Comparison of ENCODE assay signal across 24 cellular contexts in the genomic region with DNA sequence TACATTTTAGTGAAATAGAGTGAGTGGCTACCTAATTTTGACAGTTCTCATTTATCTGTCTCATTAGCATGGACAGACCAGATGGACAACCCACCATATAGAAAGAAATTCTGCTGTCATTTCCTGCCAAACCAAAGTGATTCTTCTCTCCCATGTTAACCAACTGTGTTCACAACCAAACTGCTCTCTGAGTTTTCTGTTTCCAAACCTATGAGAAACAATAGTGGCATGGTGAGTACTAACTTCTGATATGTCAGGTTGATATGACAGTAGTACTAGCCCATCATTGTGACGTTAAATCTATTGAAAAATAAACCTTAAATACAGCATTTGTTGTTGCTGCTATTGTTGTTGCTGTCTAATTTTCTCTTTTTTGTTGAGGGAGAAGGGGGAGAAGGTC.
DNase-seq lines count a peak whose midpoint lies in the region; ATAC-seq, FAIRE-seq and TF ChIP-seq lines count a peak whose summit lies in the region.
"Had no signal": no experiment of that assay in that cellular context is flagged by ENCODE, and none has a peak within 500 bp of the region (broad histone marks: within the 10 kb centered on the region; RNA-seq: fewer than 3 reads in every experiment).

No MANE protein-coding gene starts in this region.

- H3K27ac ChIP-seq in effector memory CD4-positive, alpha-beta T cell (ENCODE audit: insufficient read depth, low read length, poor library complexity, severe bottlenecking), result no peak overlapping the region
- H3K27ac ChIP-seq in sigmoid colon, result no peak overlapping the region
- H3K27ac ChIP-seq: A549; BLaER1 treated with 17β-estradiol and CSF1 and Interleukin-3, amounts not matched to agents 10 nM and 100 nM; RWPE1 had no signal

- H3K4me3 Mint-ChIP-seq in activated T-cell treated with anti-CD3 and anti-CD28 coated beads, Interleukin-2, amount 50 U/mL, for 72 hours, result peak overlapping the region in 1 of 2 donors; percentile 69
- peak overlapping the region in 2 of 5 donors; percentile 27 to 31 for H3K4me3 Mint-ChIP-seq in immature natural killer cell
- H3K4me3 Mint-ChIP-seq: CD4-positive, alpha-beta memory T cell had no signal

- H3K4me1 Mint-ChIP-seq in activated T-cell treated with anti-CD3 and anti-CD28 coated beads, Interleukin-2, amount 50 U/mL, for 72 hours (ENCODE audit: low read depth), result peaks cover 5% of the 10 kb centered on the region
- H3K4me1 Mint-ChIP-seq in immature natural killer cell, result peaks cover 36 to 68% of the 10 kb centered on the region in 2 donors

- TF ChIP-seq POLR2A in GM12891 (IDR thresholded peaks at IDR 0.05; ENCODE audit: low read depth, low read length), result no peak
- TF ChIP-seq POLR2A in sigmoid colon (IDR thresholded peaks at IDR 0.05), result no peak

- intact Hi-C loops in sigmoid colon (cut with DNase I), result no loop called here

- no peaks in the 10 kb centered on the region for H3K27me3 Mint-ChIP-seq in activated T-cell treated with anti-CD3 and anti-CD28 coated beads, Interleukin-2, amount 50 U/mL, for 72 hours (ENCODE audit: low read depth)
- no peaks in the 10 kb centered on the region for H3K27me3 Mint-ChIP-seq in immature natural killer cell (ENCODE audit: low read depth in 3 of 3)
- H3K27me3 Mint-ChIP-seq: CD4-positive, alpha-beta memory T cell had no signal

- peaks cover 0 to 2% of the 10 kb centered on the region in 2 donors for H3K36me3 Mint-ChIP-seq in activated T-cell treated with anti-CD3 and anti-CD28 coated beads, Interleukin-2, amount 50 U/mL, for 72 hours (ENCODE audit: insufficient read depth in 2 of 2)
- H3K36me3 Mint-ChIP-seq in immature natural killer cell, result peaks cover 0 to 17% (median 11%) of the 10 kb centered on the region in 3 donors
- H3K36me3 Mint-ChIP-seq: CD4-positive, alpha-beta memory T cell had no signal

- 95 to 99% methylated on average over 1 of the region's 1 CpG for WGBS in sigmoid colon, 2 donors

- FAIRE-seq in GM12891 (lab: Jason Lieb, UNC), result peak; percentile 13
- FAIRE-seq: A549 had no signal

- H3K27me3 ChIP-seq in effector memory CD4-positive, alpha-beta T cell (replicated peaks; ENCODE audit: control insufficient read depth, insufficient read depth, low read length, poor library complexity, severe bottlenecking), result no peaks in the 10 kb centered on the region
- no peaks in the 10 kb centered on the region for H3K27me3 ChIP-seq in sigmoid colon
- H3K27me3 ChIP-seq: BLaER1 treated with 17β-estradiol and CSF1 and Interleukin-3, amounts not matched to agents 10 nM and 100 nM; MG63 had no signal

- no peaks in the 10 kb centered on the region for H3K36me3 ChIP-seq in effector memory CD4-positive, alpha-beta T cell (ENCODE audit: control insufficient read depth, insufficient read depth, low read length)
- no peaks in the 10 kb centered on the region for H3K36me3 ChIP-seq in sigmoid colon
- H3K36me3 ChIP-seq: BLaER1 treated with 17β-estradiol and CSF1 and Interleukin-3, amounts not matched to agents 10 nM and 100 nM; MG63 had no signal

- H3K4me1 ChIP-seq in effector memory CD4-positive, alpha-beta T cell (ENCODE audit: control insufficient read depth, insufficient read depth, low read length, poor library complexity, severe bottlenecking), result no peaks in the 10 kb centered on the region
- no peaks in the 10 kb centered on the region for H3K4me1 ChIP-seq in sigmoid colon
- H3K4me1 ChIP-seq: A549; BLaER1 treated with 17β-estradiol and CSF1 and Interleukin-3, amounts not matched to agents 10 nM and 100 nM had no signal

- H3K4me3 ChIP-seq in effector memory CD4-positive, alpha-beta T cell (ENCODE audit: insufficient read depth, low read depth, low read length, poor library complexity, severe bottlenecking), result no peak overlapping the region
- no peak overlapping the region for H3K4me3 ChIP-seq in sigmoid colon
- H3K4me3 ChIP-seq: A549; BLaER1 treated with 17β-estradiol and CSF1 and Interleukin-3, amounts not matched to agents 10 nM and 100 nM; MG63 had no signal

- H3K27ac Mint-ChIP-seq in activated T-cell treated with anti-CD3 and anti-CD28 coated beads, Interleukin-2, amount 50 U/mL, for 72 hours, result peak overlapping the region; percentile 80
- H3K27ac Mint-ChIP-seq in immature natural killer cell, result peak overlapping the region in 5 of 6 donors; percentile 14 to 73 (median 49)
- H3K27ac Mint-ChIP-seq: CD4-positive, alpha-beta memory T cell had no signal

- ATAC-seq in activated T-cell treated with anti-CD3 and anti-CD28 coated beads, Interleukin-2, amount 50 U/mL, for 72 hours (replicated peaks in 1 of 2), result no peak
- ATAC-seq: A549, HCT116, Panc1 had no signal

- TF ChIP-seq CTCF in sigmoid colon (IDR thresholded peaks at IDR 0.05), result no peak

- no peaks in the 10 kb centered on the region for H3K9me3 ChIP-seq in effector memory CD4-positive, alpha-beta T cell (ENCODE audit: control insufficient read depth, low read length)
- no peaks in the 10 kb centered on the region for H3K9me3 ChIP-seq in sigmoid colon
- H3K9me3 ChIP-seq: A549, MG63 had no signal

- DNase-seq in activated T-cell treated with anti-CD3 and anti-CD28 coated beads, Interleukin-2, amount 50 U/mL, for 72 hours, result no peak
- DNase-seq in activated T-cell treated with anti-CD3 and anti-CD28 coated beads for 4 hours (no peak), GM12891 (ENCODE audit: insufficient read length, low spot score) (no peak), immature natural killer cell (no peak), NCI-H446 (lab: John Stamatoyannopoulos, UW) (no peak), sigmoid colon (no peak)
- no peak for DNase-seq in effector memory CD4-positive, alpha-beta T cell
- DNase-seq: AML-193; CD4-positive, alpha-beta memory T cell; DMS 273 treated with DMSO at 0.1 percent for 48 hours; DMS79; GF-D8; IMR-90; KG1; MG63; NCI-H2029; NCI-H446 treated with DMSO at 0.1 percent for 48 hours; NCI-H526 treated with DMSO at 0.1 percent for 48 hours; SHP77 had no signal

- peaks cover 0 to 2% of the 10 kb centered on the region in 2 donors for H3K9me3 Mint-ChIP-seq in activated T-cell treated with anti-CD3 and anti-CD28 coated beads, Interleukin-2, amount 50 U/mL, for 72 hours
- no peaks in the 10 kb centered on the region for H3K9me3 Mint-ChIP-seq in immature natural killer cell

- no peak for TF ChIP-seq EP300 in sigmoid colon (IDR thresholded peaks at IDR 0.05)

TF ChIP-seq in GM12891, 5 proteins besides CTCF, POLR2A, EP300 and RAD21:
- no peak for TF ChIP-seq POU2F2 (IDR thresholded peaks at IDR 0.05; ENCODE audit: low read depth, low read length)
- no peak for TF ChIP-seq SPI1 (IDR thresholded peaks at IDR 0.05; ENCODE audit: low read depth, low read length)
- no peak for TF ChIP-seq PAX5 (IDR thresholded peaks at IDR 0.05; ENCODE audit: insufficient read depth, low read length, severe bottlenecking)
- TF ChIP-seq TAF1 (IDR thresholded peaks at IDR 0.05; ENCODE audit: low read depth, low read length), result no peak
